In genomic region chr4:122854444-122854843, GRCh38 we compare ENCODE assay signal across 11 cellular contexts. TPM values are rescaled to one million over a fixed set of nuclear protein-coding genes. Genes with fewer than 3 reads are reported as not detected.
DNase-seq lines count a peak whose midpoint lies in the region; ATAC-seq and TF ChIP-seq lines count a peak whose summit lies in the region.
"Had no signal": no experiment of that assay in that cellular context is flagged by ENCODE, and none has a peak within 500 bp of the region (broad histone marks: within the 10 kb centered on the region; RNA-seq: fewer than 3 reads in every experiment).

No MANE protein-coding gene starts in this region.

- no peaks in the 10 kb centered on the region for H3K4me1 ChIP-seq in lung (ENCODE audit: control insufficient read depth in 2 of 2, insufficient read depth in 2 of 2, low read length in 2 of 2)

- no peak for TF ChIP-seq CTCF in lung (IDR thresholded peaks at IDR 0.05; ENCODE audit: control extremely low read depth, extremely low read depth)

- H3K4me3 ChIP-seq in MG63 (no peak overlapping the region; the same call in 1 of the 2 replicates), lung (no peak overlapping the region)
- H3K4me3 ChIP-seq: SK-N-MC had no signal

- H3K27ac ChIP-seq in lung (ENCODE audit: low read depth in 1 of 2, low read length in 1 of 2) (peak overlapping the region; percentile 45 to 49), substantia nigra (ENCODE audit: low read depth, low read length, poor library complexity, severe bottlenecking) (peak overlapping the region; percentile 79)

- WGBS in lung, 2 donors, result 63 to 78% methylated on average over 6 of the region's 6 CpGs

- H3K27me3 ChIP-seq in MG63, result no peaks in the 10 kb centered on the region
- H3K27me3 ChIP-seq in lung (ENCODE audit: control insufficient read depth, insufficient read depth), result no peaks in the 10 kb centered on the region

- peak; percentile 56 for ATAC-seq in lung (ENCODE audit: insufficient read depth, low FRiP score)

- H3K36me3 ChIP-seq in MG63, result peaks cover 41% of the 10 kb centered on the region
- no peaks in the 10 kb centered on the region for H3K36me3 ChIP-seq in lung (ENCODE audit: control insufficient read depth in 2 of 2, insufficient read depth in 2 of 2, low read length in 2 of 2)

- H3K9me3 ChIP-seq in MG63, result no peaks in the 10 kb centered on the region
- no peaks in the 10 kb centered on the region for H3K9me3 ChIP-seq in lung (ENCODE audit: control insufficient read depth in 2 of 2, insufficient read depth in 1 of 2, low read length in 1 of 2)

- DNase-seq in MG63, result peak; percentile 44
- peak; percentile 20 for DNase-seq in epidermal melanocyte (ENCODE audit: insufficient read length, low spot score)
- no peak for DNase-seq in lung (ENCODE audit: low spot score)
- DNase-seq in substantia nigra (lab: John Stamatoyannopoulos, UW), result peak in 31 of 49 donors; percentile 12 to 87 (median 53)
- DNase-seq in activated CD4-positive, alpha-beta T cell treated with anti-CD3 and anti-CD28 coated beads for 1 hour, result no peak
- no peak for DNase-seq in COR-L47 (lab: John Stamatoyannopoulos, UW)
- no peak for DNase-seq in dedifferentiated amniotic fluid mesenchymal stem cell (ENCODE audit: extremely low spot score)
- DNase-seq in DMS53 treated with DMSO at 0.1 percent for 48 hours (lab: John Stamatoyannopoulos, UW; ENCODE audit: unreplicated experiment), result no peak
- DNase-seq: activated CD4-positive, alpha-beta memory T cell treated with anti-CD3 and anti-CD28 coated beads for 36 hours; DMS153 had no signal

RNA-seq across cellular contexts. Expression of gene FGF2, which starts 27.8 kb away (rescaled TPM):
- total RNA-seq in MG63 (2014; rRNA removed; shearing (Covaris generic); ENCODE audit: low replicate concordance), result 48.5 and 109 TPM in 2 replicates
- total RNA-seq in lung, result 10 to 100 TPM in 1 of 2 donors, 1 to 10 TPM in 1; 9.4 to 11.6 TPM
- 1 to 10 TPM; 2.4 to 2.9 TPM for polyA plus RNA-seq in lung

Comparison
In these comparisons a context has a peak if more than half of its experiments do, and no peak if none do; other contexts are left out.
1. DNase-seq: peak in MG63 (single experiment), epidermal melanocyte (single experiment) and substantia nigra (31 of 49); none in lung (single experiment), activated CD4-positive, alpha-beta T cell treated with anti-CD3 and anti-CD28 coated beads for 1 hour (single experiment), COR-L47 (single experiment), dedifferentiated amniotic fluid mesenchymal stem cell (single experiment) and DMS53 treated with DMSO at 0.1 percent for 48 hours (single experiment).